Comparison of ENCODE assay signal across 16 cellular contexts in the genomic region with DNA sequence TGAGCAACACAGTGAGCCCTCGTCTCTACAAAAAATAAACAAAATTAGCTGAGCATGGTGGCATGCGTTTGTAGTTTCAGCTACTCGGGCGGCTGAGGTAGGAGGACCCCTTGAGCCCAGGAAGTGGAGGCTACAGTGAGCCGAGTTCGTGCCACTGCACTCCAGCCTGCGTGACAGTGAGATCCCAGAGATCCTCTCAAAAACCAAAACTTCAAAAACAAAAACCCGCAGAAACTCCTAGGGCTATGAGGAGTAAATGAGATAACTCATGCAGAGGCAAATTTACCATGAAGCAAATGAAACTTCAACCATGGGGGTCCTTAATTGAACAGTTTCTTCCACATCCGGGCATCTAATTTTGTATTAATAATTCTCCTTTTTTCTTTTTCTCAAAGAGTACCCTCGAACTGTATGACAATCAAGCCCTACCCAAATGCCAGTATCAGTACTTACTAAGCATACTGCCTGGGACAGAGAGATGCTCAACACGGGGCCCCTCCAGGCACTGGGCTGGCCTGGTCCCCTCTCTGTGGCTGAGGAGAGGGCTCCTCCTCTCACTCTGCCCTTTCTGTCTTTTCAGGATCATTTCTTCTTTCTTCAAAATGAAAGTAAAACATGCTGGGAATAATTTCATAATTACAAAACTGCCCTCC. TPM values are rescaled to one million over a fixed set of nuclear protein-coding genes. Genes with fewer than 3 reads are reported as not detected.
DNase-seq lines count a peak whose midpoint lies in the region; ATAC-seq, FAIRE-seq and TF ChIP-seq lines count a peak whose summit lies in the region.
"Had no signal": no experiment of that assay in that cellular context is flagged by ENCODE, and none has a peak within 500 bp of the region (broad histone marks: within the 10 kb centered on the region; RNA-seq: fewer than 3 reads in every experiment).

No MANE protein-coding gene starts in this region.

- H3K4me3 ChIP-seq in astrocyte (ENCODE audit: insufficient read depth, low read depth, low read length) (no peak overlapping the region), mesendoderm (ENCODE audit: low read length) (no peak overlapping the region), left ventricle myocardium inferior (no peak overlapping the region)
- H3K4me3 ChIP-seq: cardiac muscle cell had no signal

- peak overlapping the region; percentile 60 for H2BK5ac ChIP-seq in mesendoderm (ENCODE audit: low read length)

- H2BK120ac ChIP-seq in mesendoderm (ENCODE audit: low read depth, low read length) = peak overlapping the region; percentile 90

- H3K36me3 ChIP-seq in astrocyte (ENCODE audit: insufficient read depth, low read length) = no peaks in the 10 kb centered on the region
- H3K36me3 ChIP-seq in mesendoderm (ENCODE audit: control insufficient read depth, insufficient read depth, low read length) = no peaks in the 10 kb centered on the region
- no peaks in the 10 kb centered on the region for H3K36me3 ChIP-seq in left ventricle myocardium inferior
- H3K36me3 ChIP-seq: cardiac muscle cell had no signal

- no peak overlapping the region for H4K8ac ChIP-seq in mesendoderm (ENCODE audit: low read depth, low read length)

- H2AFZ ChIP-seq in astrocyte (ENCODE audit: low read depth, low read length) = no peak overlapping the region

- H3K4me1 ChIP-seq in astrocyte (ENCODE audit: insufficient read depth, low read length) = peaks cover 19% of the 10 kb centered on the region
- H3K4me1 ChIP-seq in mesendoderm (ENCODE audit: control insufficient read depth, low read depth, low read length) = peaks cover 32% of the 10 kb centered on the region
- peaks cover 9% of the 10 kb centered on the region for H3K4me1 ChIP-seq in left ventricle myocardium inferior

- H4K5ac ChIP-seq in mesendoderm (ENCODE audit: low read length) = no peak overlapping the region

- TF ChIP-seq CTCF in astrocyte (IDR thresholded peaks at IDR 0.05; ENCODE audit: insufficient read depth, low read depth, low read length) = no peak
- TF ChIP-seq CTCF in type B pancreatic cell (conservative IDR thresholded peaks at IDR 0.05) = no peak
- no peak for TF ChIP-seq CTCF in left ventricle myocardium inferior (IDR thresholded peaks at IDR 0.05; ENCODE audit: borderline replicate concordance)

- no peak overlapping the region for H2BK15ac ChIP-seq in mesendoderm (replicated peaks; ENCODE audit: low read depth)

- no peak for ATAC-seq in activated naive CD8-positive, alpha-beta T cell treated with anti-CD3 and anti-CD28 coated beads, Interleukin-2, amount 50 U/mL, for 24 hours
- ATAC-seq in GM18870 (IDR thresholded peaks at IDR 0.05; ENCODE audit: unreplicated experiment) = no peak

- peaks cover 23% of the 10 kb centered on the region for H3K27me3 ChIP-seq in astrocyte (ENCODE audit: insufficient read depth, low read length)
- no peaks in the 10 kb centered on the region for H3K27me3 ChIP-seq in mesendoderm (ENCODE audit: insufficient read depth, low read length, poor library complexity)
- H3K27me3 ChIP-seq in left ventricle myocardium inferior (ENCODE audit: low read depth) = peaks cover 40% of the 10 kb centered on the region
- H3K27me3 ChIP-seq: cardiac muscle cell had no signal

- no peaks in the 10 kb centered on the region for H3K79me1 ChIP-seq in mesendoderm (ENCODE audit: low read length)

- H3K23ac ChIP-seq in mesendoderm (ENCODE audit: low read length) = no peak overlapping the region

- peak overlapping the region; percentile 64 for H3K4me2 ChIP-seq in astrocyte (ENCODE audit: low read length)
- no peak overlapping the region for H3K4me2 ChIP-seq in mesendoderm (ENCODE audit: low read length)

- no peak overlapping the region for H3K9ac ChIP-seq in astrocyte (ENCODE audit: low read length)
- peak overlapping the region; percentile 8 for H3K9ac ChIP-seq in mesendoderm (ENCODE audit: low read length)

- H3K9me3 ChIP-seq in astrocyte (ENCODE audit: insufficient read depth, low read depth, low read length) = no peaks in the 10 kb centered on the region
- no peaks in the 10 kb centered on the region for H3K9me3 ChIP-seq in left ventricle myocardium inferior (replicated peaks)

- no peak for DNase-seq in activated naive CD8-positive, alpha-beta T cell treated with anti-CD3 and anti-CD28 coated beads for 36 hours
- no peak for DNase-seq in activated naive CD8-positive, alpha-beta T cell treated with anti-CD3 and anti-CD28 coated beads, Interleukin-2, amount 50 U/mL, for 24 hours
- DNase-seq in astrocyte (ENCODE audit: low read depth) (no peak), mesendoderm (no peak), type B pancreatic cell (ENCODE audit: extremely low spot score, unreplicated experiment) (no peak), left ventricle myocardium inferior (no peak)
- no peak for DNase-seq in activated T-cell treated with anti-CD3 and anti-CD28 coated beads, Interleukin-2, amount 50 U/mL, for 24 hours
- DNase-seq: activated B cell treated with CpG ODN at 0.5 μM for 24 hours, kidney, naive B cell had no signal

- no peak for FAIRE-seq in astrocyte (lab: Jason Lieb, UNC)
- FAIRE-seq: A204.1, endometrium, kidney had no signal

- peaks cover 10% of the 10 kb centered on the region for H3K4me1 Mint-ChIP-seq in activated naive CD8-positive, alpha-beta T cell treated with anti-CD3 and anti-CD28 coated beads for 36 hours
- peaks cover 22% of the 10 kb centered on the region for H3K4me1 Mint-ChIP-seq in activated naive CD8-positive, alpha-beta T cell treated with anti-CD3 and anti-CD28 coated beads, Interleukin-2, amount 50 U/mL, for 24 hours
- H3K4me1 Mint-ChIP-seq in astrocyte (ENCODE audit: low read depth, unreplicated experiment) = peaks cover 18% of the 10 kb centered on the region
- peaks cover 34% of the 10 kb centered on the region for H3K4me1 Mint-ChIP-seq in type B pancreatic cell (ENCODE audit: unreplicated experiment)
- peaks cover 6% of the 10 kb centered on the region for H3K4me1 Mint-ChIP-seq in activated T-cell treated with anti-CD3 and anti-CD28 coated beads, Interleukin-2, amount 50 U/mL, for 24 hours (ENCODE audit: low read depth)

- H3K27ac ChIP-seq in astrocyte (ENCODE audit: low read depth, low read length) = no peak overlapping the region
- H3K27ac ChIP-seq in mesendoderm (ENCODE audit: low read depth, low read length) = no peak overlapping the region
- no peak overlapping the region for H3K27ac ChIP-seq in left ventricle myocardium inferior (replicated peaks)
- H3K27ac ChIP-seq: cardiac muscle cell had no signal

- H3K79me2 ChIP-seq in astrocyte (ENCODE audit: insufficient read depth, low read length) (no peaks in the 10 kb centered on the region), mesendoderm (ENCODE audit: control insufficient read depth, insufficient read depth, low read length) (no peaks in the 10 kb centered on the region)

- peak overlapping the region; percentile 40 for H3K4me3 Mint-ChIP-seq in activated naive CD8-positive, alpha-beta T cell treated with anti-CD3 and anti-CD28 coated beads for 36 hours
- no peak overlapping the region for H3K4me3 Mint-ChIP-seq in activated naive CD8-positive, alpha-beta T cell treated with anti-CD3 and anti-CD28 coated beads, Interleukin-2, amount 50 U/mL, for 24 hours
- H3K4me3 Mint-ChIP-seq in astrocyte (ENCODE audit: unreplicated experiment) (peak overlapping the region; percentile 40), type B pancreatic cell (peak overlapping the region; percentile 64)
- no peak overlapping the region for H3K4me3 Mint-ChIP-seq in activated T-cell treated with anti-CD3 and anti-CD28 coated beads, Interleukin-2, amount 50 U/mL, for 24 hours
- H3K4me3 Mint-ChIP-seq: activated B cell treated with CpG ODN at 0.5 μM for 24 hours; activated naive CD4-positive, alpha-beta T cell treated with anti-CD3 and anti-CD28 coated beads for 36 hours had no signal

- no peaks in the 10 kb centered on the region for H4K20me1 ChIP-seq in astrocyte (ENCODE audit: insufficient read depth, low read length)

- H3K36me3 Mint-ChIP-seq in activated naive CD8-positive, alpha-beta T cell treated with anti-CD3 and anti-CD28 coated beads for 36 hours = no peaks in the 10 kb centered on the region
- H3K36me3 Mint-ChIP-seq in activated naive CD8-positive, alpha-beta T cell treated with anti-CD3 and anti-CD28 coated beads, Interleukin-2, amount 50 U/mL, for 24 hours (ENCODE audit: low read depth) = no peaks in the 10 kb centered on the region
- no peaks in the 10 kb centered on the region for H3K36me3 Mint-ChIP-seq in astrocyte (ENCODE audit: low read depth, unreplicated experiment)
- no peaks in the 10 kb centered on the region for H3K36me3 Mint-ChIP-seq in type B pancreatic cell
- no peaks in the 10 kb centered on the region for H3K36me3 Mint-ChIP-seq in activated T-cell treated with anti-CD3 and anti-CD28 coated beads, Interleukin-2, amount 50 U/mL, for 24 hours (ENCODE audit: low read depth)
- H3K36me3 Mint-ChIP-seq: naive B cell had no signal

- intact Hi-C loops in left ventricle myocardium inferior (cut with micrococcal nuclease) = no loop called here

- no peaks in the 10 kb centered on the region for H3K9me3 Mint-ChIP-seq in activated naive CD8-positive, alpha-beta T cell treated with anti-CD3 and anti-CD28 coated beads for 36 hours
- no peaks in the 10 kb centered on the region for H3K9me3 Mint-ChIP-seq in activated naive CD8-positive, alpha-beta T cell treated with anti-CD3 and anti-CD28 coated beads, Interleukin-2, amount 50 U/mL, for 24 hours
- no peaks in the 10 kb centered on the region for H3K9me3 Mint-ChIP-seq in astrocyte (ENCODE audit: unreplicated experiment)
- no peaks in the 10 kb centered on the region for H3K9me3 Mint-ChIP-seq in type B pancreatic cell
- H3K9me3 Mint-ChIP-seq in activated T-cell treated with anti-CD3 and anti-CD28 coated beads, Interleukin-2, amount 50 U/mL, for 24 hours = no peaks in the 10 kb centered on the region
- H3K9me3 Mint-ChIP-seq: activated B cell treated with CpG ODN at 0.5 μM for 24 hours; activated naive CD4-positive, alpha-beta T cell treated with anti-CD3 and anti-CD28 coated beads for 36 hours; naive B cell had no signal

- H3K27me3 Mint-ChIP-seq in activated naive CD8-positive, alpha-beta T cell treated with anti-CD3 and anti-CD28 coated beads for 36 hours = peaks cover 7% of the 10 kb centered on the region
- H3K27me3 Mint-ChIP-seq in activated naive CD8-positive, alpha-beta T cell treated with anti-CD3 and anti-CD28 coated beads, Interleukin-2, amount 50 U/mL, for 24 hours = peaks cover 7% of the 10 kb centered on the region
- H3K27me3 Mint-ChIP-seq in astrocyte (ENCODE audit: low read depth, unreplicated experiment) = peaks cover 11% of the 10 kb centered on the region
- peaks cover 30% of the 10 kb centered on the region for H3K27me3 Mint-ChIP-seq in type B pancreatic cell
- H3K27me3 Mint-ChIP-seq in activated T-cell treated with anti-CD3 and anti-CD28 coated beads, Interleukin-2, amount 50 U/mL, for 24 hours = peaks cover 10% of the 10 kb centered on the region

- no CpG with 5 or more reads among the region's 11 CpGs for WGBS in mesendoderm (ENCODE audit: extremely low coverage, insufficient coverage, low lambda C conversion rate)

- H3K56ac ChIP-seq in mesendoderm (ENCODE audit: low read length) = peak overlapping the region; percentile 52

- H3K18ac ChIP-seq in mesendoderm (ENCODE audit: low read length) = peak overlapping the region; percentile 52

- peak overlapping the region; percentile 57 for H3K27ac Mint-ChIP-seq in activated naive CD8-positive, alpha-beta T cell treated with anti-CD3 and anti-CD28 coated beads for 36 hours
- H3K27ac Mint-ChIP-seq in activated naive CD8-positive, alpha-beta T cell treated with anti-CD3 and anti-CD28 coated beads, Interleukin-2, amount 50 U/mL, for 24 hours = no peak overlapping the region
- peak overlapping the region; percentile 58 for H3K27ac Mint-ChIP-seq in astrocyte (ENCODE audit: unreplicated experiment)
- peak overlapping the region; percentile 69 for H3K27ac Mint-ChIP-seq in type B pancreatic cell
- H3K27ac Mint-ChIP-seq in activated T-cell treated with anti-CD3 and anti-CD28 coated beads, Interleukin-2, amount 50 U/mL, for 24 hours = no peak overlapping the region
- H3K27ac Mint-ChIP-seq: activated B cell treated with CpG ODN at 0.5 μM for 24 hours; activated naive CD4-positive, alpha-beta T cell treated with anti-CD3 and anti-CD28 coated beads for 36 hours had no signal

- H3K4ac ChIP-seq in mesendoderm (ENCODE audit: low read depth, low read length) = peak overlapping the region; percentile 73

- no peak overlapping the region for H2AK5ac ChIP-seq in mesendoderm (ENCODE audit: low read length)

RNA-seq across cellular contexts. Expression of a gene that starts 0.8 kb away (rescaled TPM):
- total RNA-seq in activated naive CD8-positive, alpha-beta T cell treated with anti-CD3 and anti-CD28 coated beads for 36 hours = 1 to 10 TPM; 1.3 to 2.0 TPM
- 1.8 and 2.6 TPM in 2 replicates for total RNA-seq in astrocyte
- 10.3 TPM for polyA plus RNA-seq in mesendoderm (2013, experiment 1 of 2)
- polyA plus RNA-seq in mesendoderm (2013, experiment 2 of 2) = 10.9 TPM
- total RNA-seq in type B pancreatic cell (ENCODE audit: low replicate concordance) = 3.1 and 3.8 TPM in 2 replicates
- 0.60 TPM for total RNA-seq in left ventricle myocardium inferior

RNA-seq across cellular contexts. Expression of a gene that starts 36.3 kb away (rescaled TPM):
- total RNA-seq in activated naive CD8-positive, alpha-beta T cell treated with anti-CD3 and anti-CD28 coated beads for 36 hours = not detected
- total RNA-seq in astrocyte (not detected in 2 replicates), type B pancreatic cell (ENCODE audit: low replicate concordance) (6.9 and 11.5 TPM in 2 replicates), left ventricle myocardium inferior (not detected)
- 0.31 TPM for polyA plus RNA-seq in mesendoderm (2013, experiment 1 of 2)
- polyA plus RNA-seq in mesendoderm (2013, experiment 2 of 2) = 0.36 TPM
- total RNA-seq: activated B cell treated with CpG ODN at 0.5 μM for 24 hours; activated naive CD4-positive, alpha-beta T cell treated with anti-CD3 and anti-CD28 coated beads for 36 hours; kidney; M059J had no signal

Comparison
In these comparisons a context has a peak if more than half of its experiments do, and no peak if none do; other contexts are left out.
1. H3K27ac Mint-ChIP-seq: peak in activated naive CD8-positive, alpha-beta T cell treated with anti-CD3 and anti-CD28 coated beads for 36 hours (single experiment), astrocyte (single experiment) and type B pancreatic cell (single experiment); none in activated naive CD8-positive, alpha-beta T cell treated with anti-CD3 and anti-CD28 coated beads, Interleukin-2, amount 50 U/mL, for 24 hours (single experiment) and activated T-cell treated with anti-CD3 and anti-CD28 coated beads, Interleukin-2, amount 50 U/mL, for 24 hours (single experiment).
2. H3K4me3 Mint-ChIP-seq: peak in activated naive CD8-positive, alpha-beta T cell treated with anti-CD3 and anti-CD28 coated beads for 36 hours (single experiment), astrocyte (single experiment) and type B pancreatic cell (single experiment); none in activated naive CD8-positive, alpha-beta T cell treated with anti-CD3 and anti-CD28 coated beads, Interleukin-2, amount 50 U/mL, for 24 hours (single experiment) and activated T-cell treated with anti-CD3 and anti-CD28 coated beads, Interleukin-2, amount 50 U/mL, for 24 hours (single experiment).